Comparison of ENCODE assay signal across 8 cellular contexts in genomic region chr20:25248501-25249172, GRCh38. TPM values are rescaled to one million over a fixed set of nuclear protein-coding genes. Genes with fewer than 3 reads are reported as not detected.
A peak's percentile ranks its signal among the peaks of the same experiment; 100 is the strongest.
DNase-seq lines count a peak whose midpoint lies in the region; ATAC-seq and TF ChIP-seq lines count a peak whose summit lies in the region.

No MANE protein-coding gene starts in this region.

- no peak for DNase-seq in AG09309 (ENCODE audit: low read depth)
- DNase-seq in coronary artery (ENCODE audit: low spot score), result no peak
- DNase-seq in left kidney (ENCODE audit: low read depth, low spot score), result peak; percentile 71

- H3K27ac Mint-ChIP-seq in stimulated activated naive CD8-positive, alpha-beta T cell treated with anti-CD3 and anti-CD28 coated beads, Interleukin-15, Interleukin-2, amounts not matched to agents 100 ng/mL and 50 ng/mL, for 24 hours, result peak overlapping the region; percentile 86

- H3K4me3 ChIP-seq in AG09309 (ENCODE audit: control insufficient read depth, low read depth, low read length), result peak overlapping the region; percentile 59
- peak overlapping the region; percentile 92 for H3K4me3 ChIP-seq in coronary artery

- H3K4me1 Mint-ChIP-seq in stimulated activated naive CD8-positive, alpha-beta T cell treated with anti-CD3 and anti-CD28 coated beads, Interleukin-15, Interleukin-2, amounts not matched to agents 100 ng/mL and 50 ng/mL, for 24 hours (ENCODE audit: low read depth), result peaks cover 60% of the 10 kb centered on the region

- TF ChIP-seq CTCF in AG09309 (IDR thresholded peaks at IDR 0.05; ENCODE audit: control insufficient read depth, insufficient read depth, low read depth, low read length, missing control alignments) (no peak), coronary artery (IDR thresholded peaks at IDR 0.05) (no peak)

- H3K27me3 Mint-ChIP-seq in stimulated activated naive CD8-positive, alpha-beta T cell treated with anti-CD3 and anti-CD28 coated beads, Interleukin-15, Interleukin-2, amounts not matched to agents 100 ng/mL and 50 ng/mL, for 24 hours, result peaks cover 13% of the 10 kb centered on the region

- peak; percentile 20 for ATAC-seq in GM18517 (IDR thresholded peaks at IDR 0.05; ENCODE audit: unreplicated experiment)
- peak; percentile 25 for ATAC-seq in HG03064 (IDR thresholded peaks at IDR 0.05; ENCODE audit: low read depth, unreplicated experiment)
- no peak for ATAC-seq in HG02798 (IDR thresholded peaks at IDR 0.05; ENCODE audit: poor library complexity, unreplicated experiment)

- peak overlapping the region; percentile 98 to 99 for H3K27ac ChIP-seq in coronary artery

- peaks cover 14% of the 10 kb centered on the region for H3K36me3 Mint-ChIP-seq in stimulated activated naive CD8-positive, alpha-beta T cell treated with anti-CD3 and anti-CD28 coated beads, Interleukin-15, Interleukin-2, amounts not matched to agents 100 ng/mL and 50 ng/mL, for 24 hours (ENCODE audit: low read depth)

- H3K9me3 Mint-ChIP-seq in stimulated activated naive CD8-positive, alpha-beta T cell treated with anti-CD3 and anti-CD28 coated beads, Interleukin-15, Interleukin-2, amounts not matched to agents 100 ng/mL and 50 ng/mL, for 24 hours, result no peaks in the 10 kb centered on the region

- H3K4me3 Mint-ChIP-seq in stimulated activated naive CD8-positive, alpha-beta T cell treated with anti-CD3 and anti-CD28 coated beads, Interleukin-15, Interleukin-2, amounts not matched to agents 100 ng/mL and 50 ng/mL, for 24 hours, result peak overlapping the region; percentile 93

TF ChIP-seq in PFSK-1, 5 proteins besides CTCF, POLR2A, EP300 and RAD21:
- no peak for TF ChIP-seq FOXP2 (optimal IDR thresholded peaks at IDR 0.05; ENCODE audit: borderline replicate concordance, extremely low read depth, extremely low read length, insufficient read depth)
- TF ChIP-seq POLR2AphosphoS5 (IDR thresholded peaks at IDR 0.05; ENCODE audit: low read depth, low read length), result no peak
- TF ChIP-seq TAF1 (IDR thresholded peaks at IDR 0.05; ENCODE audit: borderline replicate concordance, insufficient read depth, low read length), result no peak
- TF ChIP-seq SIN3A (IDR thresholded peaks at IDR 0.05; ENCODE audit: borderline replicate concordance, insufficient read depth, low read length), result peak; percentile 72; the same call in 1 of the 2 replicates

RNA-seq across cellular contexts. Expression of gene PYGB, which starts 0.8 kb away (rescaled TPM):
- polyA plus RNA-seq in PFSK-1 (2012; ENCODE audit: insufficient read length, low read depth), result 146 TPM

RNA-seq across cellular contexts. Expression of gene ENTPD6, which starts 53.1 kb away (rescaled TPM):
- polyA plus RNA-seq in PFSK-1 (2012; ENCODE audit: insufficient read length, low read depth), result 87.5 TPM
